15 cellular contexts compared by ENCODE assay signal in the genomic region with DNA sequence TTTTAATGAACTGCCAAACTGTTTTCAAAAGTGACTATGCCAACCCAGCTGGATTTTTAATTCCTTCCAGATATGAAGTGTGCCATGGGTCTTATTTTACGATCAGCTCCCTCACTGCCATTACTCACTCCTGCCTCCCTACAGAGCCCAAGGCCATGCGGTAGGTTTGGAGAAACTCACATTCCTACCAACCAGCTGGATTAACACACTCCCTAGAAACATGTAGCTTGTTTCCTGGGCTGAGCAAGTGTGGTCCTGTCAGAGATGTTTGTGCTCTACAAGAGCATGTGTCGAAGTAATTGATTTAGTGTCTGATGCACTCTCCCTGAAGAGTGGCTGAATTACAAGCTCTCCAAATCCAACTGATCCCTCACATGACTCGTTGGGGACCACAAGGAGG.
DNase-seq lines count a peak whose midpoint lies in the region; ATAC-seq and TF ChIP-seq lines count a peak whose summit lies in the region.
"Had no signal": no experiment of that assay in that cellular context is flagged by ENCODE, and none has a peak within 500 bp of the region (broad histone marks: within the 10 kb centered on the region; RNA-seq: fewer than 3 reads in every experiment).

No MANE protein-coding gene starts in this region.

- DNase-seq in NCI-H2171 treated with DMSO at 0.1 percent for 48 hours (lab: John Stamatoyannopoulos, UW) (peak; percentile 1), NCI-H2171 (lab: John Stamatoyannopoulos, UW) (no peak), RWPE2 (ENCODE audit: low spot score) (peak; percentile 79), fibroblast of villous mesenchyme (ENCODE audit: low read depth) (peak; percentile 11), stromal cell of bone marrow (ENCODE audit: low read depth) (peak; percentile 44), tibial artery (no peak), HUDEP-2 (lab: John Stamatoyannopoulos, UW; ENCODE audit: unreplicated experiment in 76 of 76) (no peak), DMS 273 (lab: John Stamatoyannopoulos, UW; ENCODE audit: unreplicated experiment) (no peak)
- DNase-seq: amniotic stem cell; CD8-positive, alpha-beta memory T cell; left colon; MV-4-11; stimulated activated CD4-positive, alpha-beta T cell treated with anti-CD3 and anti-CD28 coated beads, Interleukin-15, amount 100 ng/mL, for 24 hours had no signal

- intact Hi-C loops in tibial artery (cut with DNase I; ENCODE audit: low total_unique reads): no loop called here

- H3K4me3 ChIP-seq in RWPE2 (ENCODE audit: severe bottlenecking) (no peak overlapping the region), fibroblast of villous mesenchyme (ENCODE audit: low read depth, low read length) (no peak overlapping the region), tibial artery (no peak overlapping the region)
- H3K4me3 ChIP-seq: A549, SJSA1 had no signal

- ATAC-seq in RWPE2 (ENCODE audit: low read depth): peak; percentile 93
- ATAC-seq: A549, left colon had no signal

- H3K4me1 ChIP-seq in RWPE2 (ENCODE audit: insufficient read depth, poor library complexity, severe bottlenecking) (peaks cover 42% of the 10 kb centered on the region), tibial artery (no peaks in the 10 kb centered on the region)

- peak overlapping the region; percentile 71 for H3K27ac ChIP-seq in RWPE2 (ENCODE audit: poor library complexity, severe bottlenecking)
- no peak overlapping the region for H3K27ac ChIP-seq in tibial artery
- H3K27ac ChIP-seq: SJSA1 had no signal

- no peaks in the 10 kb centered on the region for H3K27me3 ChIP-seq in RWPE2 (ENCODE audit: insufficient read depth, poor library complexity, severe bottlenecking)
- peaks cover 0 to 20% of the 10 kb centered on the region in 2 donors for H3K27me3 ChIP-seq in tibial artery
- H3K27me3 ChIP-seq: SJSA1 had no signal

- H3K9me3 ChIP-seq in RWPE2 (ENCODE audit: severe bottlenecking) (no peaks in the 10 kb centered on the region), tibial artery (no peaks in the 10 kb centered on the region)
- H3K9me3 ChIP-seq: A549, SJSA1 had no signal

- TF ChIP-seq CTCF in RWPE2 (IDR thresholded peaks at IDR 0.05; ENCODE audit: poor library complexity, severe bottlenecking): peak; percentile 31
- no peak for TF ChIP-seq CTCF in fibroblast of villous mesenchyme (IDR thresholded peaks at IDR 0.05; ENCODE audit: insufficient read depth, low read depth, low read length)
- no peak for TF ChIP-seq CTCF in tibial artery (IDR thresholded peaks at IDR 0.05)

- no peaks in the 10 kb centered on the region for H3K36me3 ChIP-seq in RWPE2 (ENCODE audit: low read depth)
- no peaks in the 10 kb centered on the region for H3K36me3 ChIP-seq in tibial artery
- H3K36me3 ChIP-seq: SJSA1 had no signal

Comparison
In these comparisons a context has a peak if more than half of its experiments do, and no peak if none do; other contexts are left out.
1. DNase-seq: peak in NCI-H2171 treated with DMSO at 0.1 percent for 48 hours (single experiment), RWPE2 (single experiment), fibroblast of villous mesenchyme (single experiment) and stromal cell of bone marrow (single experiment); none in NCI-H2171 (single experiment), tibial artery (0 of 2), HUDEP-2 (0 of 76) and DMS 273 (single experiment).